5 cellular contexts compared by ENCODE assay signal in the genomic region with DNA sequence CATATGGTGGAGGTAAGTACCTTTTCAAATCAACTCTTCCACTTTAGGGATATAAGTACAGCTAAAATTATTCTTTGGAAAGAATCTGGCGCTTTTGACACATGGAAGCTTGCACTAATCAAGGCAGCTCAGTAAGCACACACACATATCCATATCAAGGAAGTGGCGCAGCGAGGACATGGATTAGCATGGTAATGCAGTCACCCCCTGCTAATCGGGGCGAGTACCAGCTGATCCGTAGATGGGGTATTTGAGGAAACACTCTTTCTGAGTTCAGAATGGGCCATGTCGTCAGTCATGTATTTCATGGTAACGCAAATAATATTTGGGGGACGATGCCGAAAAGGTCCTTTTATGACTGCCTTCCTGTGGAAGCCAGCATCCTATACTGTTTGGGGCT.
"Had no signal": no experiment of that assay in that cellular context is flagged by ENCODE, and none has a peak within 500 bp of the region (broad histone marks: within the 10 kb centered on the region; RNA-seq: fewer than 3 reads in every experiment).

No MANE protein-coding gene starts in this region.

- H3K9me3 Mint-ChIP-seq: H9 had no signal

- H3K4me3 Mint-ChIP-seq: H9 had no signal

- DNase-seq: GOT3, H9, HCEC 1CT, IMR-90 had no signal

- ATAC-seq: K562 had no signal

- H3K4me3 ChIP-seq: K562 had no signal

- H3K27ac Mint-ChIP-seq: H9 had no signal
